In the genomic region with DNA sequence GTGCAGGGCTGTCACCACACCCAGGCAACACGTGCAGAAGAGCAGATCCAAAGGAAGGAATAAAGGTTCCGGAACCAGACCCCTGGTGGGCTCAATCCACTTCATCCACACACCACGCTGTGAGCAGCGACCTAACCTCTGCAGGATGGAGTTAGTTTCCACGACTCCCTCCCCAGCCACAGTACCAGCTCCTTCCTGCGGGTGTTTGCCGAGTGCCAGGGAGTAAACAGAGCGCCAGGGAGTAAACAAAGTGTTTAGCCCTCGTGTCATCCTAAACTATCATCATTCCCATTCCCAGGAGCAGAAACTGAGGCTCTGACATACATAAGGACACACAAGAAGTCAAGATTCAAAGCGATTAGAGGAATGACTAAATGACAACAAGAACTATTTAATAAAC, we compare ENCODE assay signal across 32 cellular contexts.
"Had no signal": no experiment of that assay in that cellular context is flagged by ENCODE, and none has a peak within 500 bp of the region (broad histone marks: within the 10 kb centered on the region; RNA-seq: fewer than 3 reads in every experiment).

No MANE protein-coding gene starts in this region.

- H3K9me2 ChIP-seq: SK-N-SH had no signal

- H3K9me3 Mint-ChIP-seq: activated CD4-positive, alpha-beta memory T cell treated with anti-CD3 and anti-CD28 coated beads for 36 hours; activated naive CD4-positive, alpha-beta T cell treated with anti-CD3 and anti-CD28 coated beads for 36 hours; activated naive CD4-positive, alpha-beta T cell treated with anti-CD3 and anti-CD28 coated beads, Interleukin-2, amount 50 U/mL, for 72 hours; activated T-cell treated with anti-CD3 and anti-CD28 coated beads, Interleukin-2, amount 50 U/mL, for 4 hours; activated T-helper 1 cell treated with anti-CD3 and anti-CD28 coated beads, Interleukin-12 subunit alpha, Interleukin-12 subunit beta, Interleukin-2, Interleukin-4 antibody, amounts not matched to agents 30 ng/mL and 10 ng/mL and 1 ng/mL, durations not matched to agents 14 hours and 24 hours and 36 hours; T-helper 1 cell treated with Interleukin-12 subunit alpha and Interleukin-12 subunit beta and Interleukin-4 antibody, amounts not matched to agents 30 μg/mL and 1 μg/mL, for 36 hours; T-helper 2 cell treated with Interferon-gamma antibody and Interleukin-4, amounts not matched to agents 5 μg/mL and 100 μg/mL, for 36 hours had no signal

- H3K4me2 ChIP-seq: SK-N-SH had no signal

- H3K4me1 Mint-ChIP-seq: activated CD4-positive, alpha-beta T cell treated with anti-CD3 and anti-CD28 coated beads for 36 hours had no signal

- ATAC-seq: activated CD4-positive, alpha-beta T cell treated with anti-CD3 and anti-CD28 coated beads for 36 hours; activated CD4-positive, CD25-positive, alpha-beta regulatory T cell treated with anti-CD3 and anti-CD28 coated beads, Interleukin-2, amount 50 U/mL, for 24 hours; activated naive CD4-positive, alpha-beta T cell treated with anti-CD3 and anti-CD28 coated beads, Interleukin-2, amount 50 U/mL, for 72 hours; activated T-cell treated with anti-CD3 and anti-CD28 coated beads, Interleukin-2, amount 50 U/mL, for 4 hours; body of pancreas had no signal

- H3K36me3 ChIP-seq: adrenal gland, Peyer's patch, SJSA1 had no signal

- H3K27me3 ChIP-seq: adrenal gland, body of pancreas, Peyer's patch, SJSA1 had no signal

- H3K9me3 ChIP-seq: adrenal gland, body of pancreas, Peyer's patch, SJSA1, SK-N-SH had no signal

- H3K27ac ChIP-seq: adrenal gland, body of pancreas, Peyer's patch, SJSA1 had no signal

- H3K4me3 Mint-ChIP-seq: activated CD4-positive, alpha-beta memory T cell treated with anti-CD3 and anti-CD28 coated beads for 36 hours; activated CD4-positive, alpha-beta T cell treated with anti-CD3 and anti-CD28 coated beads for 36 hours; activated naive CD4-positive, alpha-beta T cell treated with anti-CD3 and anti-CD28 coated beads for 36 hours; activated T-cell treated with anti-CD3 and anti-CD28 coated beads, Interleukin-2, amount 50 U/mL, for 4 hours; activated T-helper 1 cell treated with anti-CD3 and anti-CD28 coated beads, Interleukin-12 subunit alpha, Interleukin-12 subunit beta, Interleukin-2, Interleukin-4 antibody, amounts not matched to agents 30 ng/mL and 10 ng/mL and 1 ng/mL, durations not matched to agents 14 hours and 24 hours and 36 hours; T-helper 1 cell treated with Interleukin-12 subunit alpha and Interleukin-12 subunit beta and Interleukin-4 antibody, amounts not matched to agents 30 μg/mL and 1 μg/mL, for 36 hours; T-helper 2 cell treated with Interferon-gamma antibody and Interleukin-4, amounts not matched to agents 5 μg/mL and 100 μg/mL, for 36 hours had no signal

- FAIRE-seq: astrocyte, TTC549 had no signal

- H3K27ac Mint-ChIP-seq: activated CD4-positive, alpha-beta memory T cell treated with anti-CD3 and anti-CD28 coated beads for 36 hours; activated CD4-positive, alpha-beta T cell treated with anti-CD3 and anti-CD28 coated beads for 36 hours; activated naive CD4-positive, alpha-beta T cell treated with anti-CD3 and anti-CD28 coated beads for 36 hours; activated naive CD4-positive, alpha-beta T cell treated with anti-CD3 and anti-CD28 coated beads, Interleukin-2, amount 50 U/mL, for 72 hours; activated T-helper 1 cell treated with anti-CD3 and anti-CD28 coated beads, Interleukin-12 subunit alpha, Interleukin-12 subunit beta, Interleukin-2, Interleukin-4 antibody, amounts not matched to agents 30 ng/mL and 10 ng/mL and 1 ng/mL, durations not matched to agents 14 hours and 24 hours and 36 hours; T-helper 1 cell treated with Interleukin-12 subunit alpha and Interleukin-12 subunit beta and Interleukin-4 antibody, amounts not matched to agents 30 μg/mL and 1 μg/mL, for 36 hours; T-helper 2 cell treated with Interferon-gamma antibody and Interleukin-4, amounts not matched to agents 5 μg/mL and 100 μg/mL, for 36 hours had no signal

- H3K9ac ChIP-seq: SK-N-SH had no signal

- H3K36me3 Mint-ChIP-seq: activated CD4-positive, alpha-beta memory T cell treated with anti-CD3 and anti-CD28 coated beads for 36 hours; activated naive CD4-positive, alpha-beta T cell treated with anti-CD3 and anti-CD28 coated beads, Interleukin-2, amount 50 U/mL, for 72 hours had no signal

- DNase-seq: activated CD4-positive, alpha-beta memory T cell treated with anti-CD3 and anti-CD28 coated beads for 36 hours; activated CD4-positive, alpha-beta T cell treated with anti-CD3 and anti-CD28 coated beads for 36 hours; activated CD4-positive, alpha-beta T cell treated with anti-CD3 and anti-CD28 coated beads, Interleukin-2, amount 50 U/mL, for 1 hour; activated CD8-positive, alpha-beta memory T cell treated with anti-CD3 and anti-CD28 coated beads, Interleukin-2, amount 50 U/mL, for 4 hours; activated gamma-delta T cell treated with Interleukin-2 at 50 U/mL for 16 hours; activated naive CD4-positive, alpha-beta T cell treated with anti-CD3 and anti-CD28 coated beads for 36 hours; activated T-cell treated with anti-CD3 and anti-CD28 coated beads for 4 hours; activated T-cell treated with anti-CD3 and anti-CD28 coated beads, Interleukin-2, amount 50 U/mL, for 4 hours; adrenal gland; body of pancreas; central memory CD4-positive, alpha-beta T cell; NCI-H1105; NCI-H1417 treated with DMSO at 0.1 percent for 48 hours; NCI-H187 treated with DMSO at 0.1 percent for 48 hours; NCI-H2081; NCI-H2227 treated with DMSO at 0.1 percent for 48 hours; NCI-H446; NCI-H510A treated with DMSO at 0.1 percent for 48 hours; NCI-H526 treated with DMSO at 0.1 percent for 48 hours; NCI-H82; Peyer's patch; RPMI8226; SHP77 treated with DMSO at 0.1 percent for 48 hours; SK-N-SH had no signal

- H3K4me3 ChIP-seq: adrenal gland, body of pancreas, Peyer's patch, SJSA1 had no signal

- H3K4me1 ChIP-seq: adrenal gland, body of pancreas, Peyer's patch, SJSA1 had no signal
